ENCODE assay signal across 33 cellular contexts in the genomic region with DNA sequence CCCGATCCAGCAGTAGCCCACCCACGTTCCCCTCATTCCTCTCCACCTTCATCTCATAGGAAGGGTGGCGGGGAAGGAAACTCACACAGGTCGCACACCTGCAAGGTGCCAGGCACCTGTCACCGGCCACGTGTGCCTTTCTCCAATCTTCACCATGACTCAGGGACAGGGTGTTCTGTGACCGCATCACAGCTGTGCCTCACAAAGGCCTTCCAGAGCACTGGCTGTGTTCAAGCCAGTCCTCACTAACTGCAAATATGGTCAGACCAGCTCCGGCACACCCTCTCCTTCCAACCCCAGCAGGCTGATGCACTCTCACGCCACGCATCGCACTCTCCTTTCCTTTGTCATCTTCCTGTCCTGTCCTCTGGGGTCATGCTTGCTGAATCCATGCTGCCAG.
"Had no signal": no experiment of that assay in that cellular context is flagged by ENCODE, and none has a peak within 500 bp of the region (broad histone marks: within the 10 kb centered on the region; RNA-seq: fewer than 3 reads in every experiment).

No MANE protein-coding gene starts in this region.

- FAIRE-seq: astrocyte, colon, endometrium, frontal cortex, pancreas, TTC549 had no signal

- H3K4me3 Mint-ChIP-seq: activated naive CD8-positive, alpha-beta T cell treated with anti-CD3 and anti-CD28 coated beads, Interleukin-2, amount 10 ng/mL, durations not matched to agents 7 days and 5 days; nephron; stimulated activated memory B cell treated with anti-CD40 and anti-IgM and Interleukin-4, amounts not matched to agents 10 μg/mL and 1 μg/mL and 100 μg/mL, for 72 hours; T-helper 1 cell treated with Interleukin-12 subunit alpha and Interleukin-12 subunit beta and Interleukin-4 antibody, amounts not matched to agents 30 μg/mL and 1 μg/mL, for 36 hours had no signal

- ATAC-seq: activated CD4-positive, CD25-positive, alpha-beta regulatory T cell treated with anti-CD3 and anti-CD28 coated beads, Interleukin-2, amount 50 U/mL, for 24 hours; mucosa of descending colon; pancreas; psoas muscle; stimulated activated memory B cell treated with anti-CD40 and anti-IgM and Interleukin-4, amounts not matched to agents 10 μg/mL and 1 μg/mL and 100 μg/mL, for 72 hours had no signal

- H3K27ac Mint-ChIP-seq: activated naive CD8-positive, alpha-beta T cell treated with anti-CD3 and anti-CD28 coated beads, Interleukin-2, amount 10 ng/mL, durations not matched to agents 7 days and 5 days; nephron; stimulated activated memory B cell treated with anti-CD40 and anti-IgM and Interleukin-4, amounts not matched to agents 10 μg/mL and 1 μg/mL and 100 μg/mL, for 72 hours; T-helper 1 cell treated with Interleukin-12 subunit alpha and Interleukin-12 subunit beta and Interleukin-4 antibody, amounts not matched to agents 30 μg/mL and 1 μg/mL, for 36 hours had no signal

- H3K36me3 ChIP-seq: pancreas, sigmoid colon, transverse colon had no signal

- H3K4me1 ChIP-seq: pancreas, psoas muscle, sigmoid colon, testis, transverse colon had no signal

- H3K4me3 ChIP-seq: mucosa of descending colon, pancreas, psoas muscle, sigmoid colon, smooth muscle cell, testis, transverse colon had no signal

- DNase-seq: activated CD4-positive, alpha-beta T cell treated with anti-CD3 and anti-CD28 coated beads for 48 hours; activated CD4-positive, alpha-beta T cell treated with anti-CD3 and anti-CD28 coated beads, Interleukin-2, amount 50 U/mL, for 48 hours; activated CD8-positive, alpha-beta memory T cell treated with anti-CD3 and anti-CD28 coated beads for 24 hours; activated effector memory CD4-positive, alpha-beta T cell treated with Interleukin-2 at 50 U/mL for 16 hours; activated naive CD4-positive, alpha-beta T cell treated with Interleukin-2 at 50 U/mL for 16 hours; activated naive CD8-positive, alpha-beta T cell treated with anti-CD3 and anti-CD28 coated beads, Interleukin-2, amount 10 ng/mL, durations not matched to agents 7 days and 5 days; central memory CD4-positive, alpha-beta T cell; dermis blood vessel endothelial cell; effector CD4-positive, alpha-beta T cell; islet precursor cell; left ventricle myocardium superior; mucosa of descending colon; pancreas; psoas muscle; sigmoid colon; stimulated activated CD4-positive, alpha-beta T cell treated with anti-CD3 and anti-CD28 coated beads, Interleukin-1b, Interleukin-23, amount 100 ng/mL, for 48 hours; stimulated activated CD4-positive, alpha-beta T cell treated with anti-CD3 and anti-CD28 coated beads, Interleukin-4, amount 100 ng/mL, for 4 hours; stimulated activated CD8-positive, alpha-beta memory T cell treated with anti-CD3 and anti-CD28 coated beads, Interleukin-4, amount 100 ng/mL, for 48 hours; T-helper 9 cell; testis; transverse colon had no signal

- H3K9me3 Mint-ChIP-seq: activated naive CD8-positive, alpha-beta T cell treated with anti-CD3 and anti-CD28 coated beads, Interleukin-2, amount 10 ng/mL, durations not matched to agents 7 days and 5 days; stimulated activated memory B cell treated with anti-CD40 and anti-IgM and Interleukin-4, amounts not matched to agents 10 μg/mL and 1 μg/mL and 100 μg/mL, for 72 hours; T-helper 1 cell treated with Interleukin-12 subunit alpha and Interleukin-12 subunit beta and Interleukin-4 antibody, amounts not matched to agents 30 μg/mL and 1 μg/mL, for 36 hours had no signal

- H3K27ac ChIP-seq: epithelial cell of prostate, pancreas, psoas muscle, sigmoid colon, testis, transverse colon, VCaP had no signal

- H3K4me2 ChIP-seq: smooth muscle cell had no signal

- H3K9me3 ChIP-seq: mucosa of descending colon, pancreas, psoas muscle, sigmoid colon, testis, transverse colon had no signal

- H3K27me3 Mint-ChIP-seq: activated naive CD8-positive, alpha-beta T cell treated with anti-CD3 and anti-CD28 coated beads, Interleukin-2, amount 10 ng/mL, durations not matched to agents 7 days and 5 days; stimulated activated memory B cell treated with anti-CD40 and anti-IgM and Interleukin-4, amounts not matched to agents 10 μg/mL and 1 μg/mL and 100 μg/mL, for 72 hours had no signal

- H3K4me1 Mint-ChIP-seq: activated naive CD8-positive, alpha-beta T cell treated with anti-CD3 and anti-CD28 coated beads, Interleukin-2, amount 10 ng/mL, durations not matched to agents 7 days and 5 days; nephron; stimulated activated memory B cell treated with anti-CD40 and anti-IgM and Interleukin-4, amounts not matched to agents 10 μg/mL and 1 μg/mL and 100 μg/mL, for 72 hours had no signal

- H3K36me3 Mint-ChIP-seq: activated naive CD8-positive, alpha-beta T cell treated with anti-CD3 and anti-CD28 coated beads, Interleukin-2, amount 10 ng/mL, durations not matched to agents 7 days and 5 days; stimulated activated memory B cell treated with anti-CD40 and anti-IgM and Interleukin-4, amounts not matched to agents 10 μg/mL and 1 μg/mL and 100 μg/mL, for 72 hours had no signal

- H3K27me3 ChIP-seq: pancreas, sigmoid colon, testis, transverse colon had no signal
